In the genomic region with DNA sequence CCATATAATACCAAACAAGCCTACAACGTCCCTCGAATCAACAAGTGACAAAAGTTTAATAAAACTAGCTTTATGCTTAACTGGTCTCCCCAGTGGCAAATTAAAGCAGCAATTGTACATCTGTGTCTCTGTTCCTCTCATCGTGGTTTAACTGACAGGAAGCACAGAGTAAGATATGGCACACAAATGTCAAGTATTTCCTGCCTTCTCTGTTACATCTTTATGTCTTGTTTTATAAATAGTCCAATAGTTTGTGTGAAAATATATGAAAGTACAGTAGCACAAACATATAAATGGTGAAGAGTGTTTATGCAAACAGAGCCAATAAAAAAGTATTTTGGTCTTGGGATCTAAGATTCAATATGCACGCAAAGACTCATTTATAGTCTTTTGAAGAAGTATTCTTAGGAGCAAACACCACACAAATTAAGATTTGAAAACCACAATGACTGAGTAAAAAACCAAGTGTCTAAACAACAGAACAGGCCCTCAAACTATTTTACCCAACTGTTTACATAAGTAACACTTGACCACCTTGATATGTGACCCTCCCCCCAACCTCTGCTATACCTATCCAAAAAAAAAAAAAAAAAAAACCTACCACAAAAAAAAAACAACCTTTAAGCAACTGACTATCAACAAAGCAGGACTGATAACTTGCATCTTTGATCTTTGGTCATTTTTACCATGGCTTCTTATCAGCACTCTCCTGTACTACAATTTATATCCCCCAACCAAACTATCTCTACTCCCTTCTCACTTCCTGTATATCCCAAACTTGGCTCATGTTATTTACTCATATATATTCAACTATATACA, we compare ENCODE assay signal across 1 cellular context.
TF ChIP-seq lines count a peak whose summit lies in the region.

No MANE protein-coding gene starts in this region.

TF ChIP-seq in GM12878, 131 proteins besides CTCF, POLR2A, EP300 and RAD21 (continues in another document):
- TF ChIP-seq, protein P1, sequence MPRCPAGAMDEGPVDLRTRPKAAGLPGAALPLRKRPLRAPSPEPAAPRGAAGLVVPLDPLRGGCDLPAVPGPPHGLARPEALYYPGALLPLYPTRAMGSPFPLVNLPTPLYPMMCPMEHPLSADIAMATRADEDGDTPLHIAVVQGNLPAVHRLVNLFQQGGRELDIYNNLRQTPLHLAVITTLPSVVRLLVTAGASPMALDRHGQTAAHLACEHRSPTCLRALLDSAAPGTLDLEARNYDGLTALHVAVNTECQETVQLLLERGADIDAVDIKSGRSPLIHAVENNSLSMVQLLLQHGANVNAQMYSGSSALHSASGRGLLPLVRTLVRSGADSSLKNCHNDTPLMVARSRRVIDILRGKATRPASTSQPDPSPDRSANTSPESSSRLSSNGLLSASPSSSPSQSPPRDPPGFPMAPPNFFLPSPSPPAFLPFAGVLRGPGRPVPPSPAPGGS (IDR thresholded peaks at IDR 0.05; ENCODE audit: borderline replicate concordance, insufficient read depth, low read depth, low read length, poor library complexity, severe bottlenecking), result no peak
- TF ChIP-seq GATAD2B (conservative IDR thresholded peaks at IDR 0.05; ENCODE audit: low read depth), result 0 out of 2 replicates have a peak, but pooled peaks have one; percentile 38
- TF ChIP-seq CBFB (IDR thresholded peaks at IDR 0.05; ENCODE audit: low read depth), result peak; percentile 61; the same call in 1 of the 2 replicates
- TF ChIP-seq TCF3 (IDR thresholded peaks at IDR 0.05; ENCODE audit: borderline replicate concordance, insufficient read depth, low read depth, low read length), result peak; percentile 84; the same call in 1 of the 2 replicates
- TF ChIP-seq CBX5 (IDR thresholded peaks at IDR 0.05; ENCODE audit: low read depth), result peak; percentile 91; the same call in 1 of the 2 replicates
- TF ChIP-seq CREB1 (IDR thresholded peaks at IDR 0.05; ENCODE audit: low read depth), result peak; percentile 48; the same call in 1 of the 2 replicates
- no peak for TF ChIP-seq ZNF622 (IDR thresholded peaks at IDR 0.05)
- TF ChIP-seq SMAD5 (IDR thresholded peaks at IDR 0.05; ENCODE audit: low read depth), result no peak
- peak; percentile 92 for TF ChIP-seq ZNF384 (IDR thresholded peaks at IDR 0.05; ENCODE audit: borderline replicate concordance, low read depth, low read length)
- TF ChIP-seq, protein P2, sequence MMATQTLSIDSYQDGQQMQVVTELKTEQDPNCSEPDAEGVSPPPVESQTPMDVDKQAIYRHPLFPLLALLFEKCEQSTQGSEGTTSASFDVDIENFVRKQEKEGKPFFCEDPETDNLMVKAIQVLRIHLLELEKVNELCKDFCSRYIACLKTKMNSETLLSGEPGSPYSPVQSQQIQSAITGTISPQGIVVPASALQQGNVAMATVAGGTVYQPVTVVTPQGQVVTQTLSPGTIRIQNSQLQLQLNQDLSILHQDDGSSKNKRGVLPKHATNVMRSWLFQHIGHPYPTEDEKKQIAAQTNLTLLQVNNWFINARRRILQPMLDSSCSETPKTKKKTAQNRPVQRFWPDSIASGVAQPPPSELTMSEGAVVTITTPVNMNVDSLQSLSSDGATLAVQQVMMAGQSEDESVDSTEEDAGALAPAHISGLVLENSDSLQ (IDR thresholded peaks at IDR 0.05), result peak; percentile 86
- TF ChIP-seq, protein P3, sequence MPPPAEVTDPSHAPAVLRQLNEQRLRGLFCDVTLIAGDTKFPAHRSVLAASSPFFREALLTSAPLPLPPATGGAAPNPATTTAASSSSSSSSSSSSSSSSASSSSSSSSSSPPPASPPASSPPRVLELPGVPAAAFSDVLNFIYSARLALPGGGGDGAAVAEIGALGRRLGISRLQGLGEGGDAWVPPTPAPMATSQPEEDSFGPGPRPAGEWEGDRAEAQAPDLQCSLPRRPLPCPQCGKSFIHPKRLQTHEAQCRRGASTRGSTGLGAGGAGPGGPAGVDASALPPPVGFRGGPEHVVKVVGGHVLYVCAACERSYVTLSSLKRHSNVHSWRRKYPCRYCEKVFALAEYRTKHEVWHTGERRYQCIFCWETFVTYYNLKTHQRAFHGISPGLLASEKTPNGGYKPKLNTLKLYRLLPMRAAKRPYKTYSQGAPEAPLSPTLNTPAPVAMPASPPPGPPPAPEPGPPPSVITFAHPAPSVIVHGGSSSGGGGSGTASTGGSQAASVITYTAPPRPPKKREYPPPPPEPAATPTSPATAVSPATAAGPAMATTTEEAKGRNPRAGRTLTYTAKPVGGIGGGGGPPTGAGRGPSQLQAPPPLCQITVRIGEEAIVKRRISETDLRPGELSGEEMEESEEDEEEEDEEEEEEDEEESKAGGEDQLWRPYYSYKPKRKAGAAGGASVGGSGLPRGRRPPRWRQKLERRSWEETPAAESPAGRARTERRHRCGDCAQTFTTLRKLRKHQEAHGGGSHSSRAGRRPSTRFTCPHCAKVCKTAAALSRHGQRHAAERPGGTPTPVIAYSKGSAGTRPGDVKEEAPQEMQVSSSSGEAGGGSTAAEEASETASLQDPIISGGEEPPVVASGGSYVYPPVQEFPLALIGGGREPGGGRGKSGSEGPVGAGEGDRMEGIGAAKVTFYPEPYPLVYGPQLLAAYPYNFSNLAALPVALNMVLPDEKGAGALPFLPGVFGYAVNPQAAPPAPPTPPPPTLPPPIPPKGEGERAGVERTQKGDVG (CRISPR knock-in tag; IDR thresholded peaks at IDR 0.05), result no peak
- TF ChIP-seq NFIC (IDR thresholded peaks at IDR 0.05; ENCODE audit: low read depth, low read length), result peak; percentile 98
- peak; percentile 58 for TF ChIP-seq NR2F1 (conservative IDR thresholded peaks at IDR 0.05)
- peak; percentile 83 for TF ChIP-seq MEF2B (IDR thresholded peaks at IDR 0.05; ENCODE audit: partially characterized antibody, poor library complexity, severe bottlenecking)
- TF ChIP-seq, protein P4, sequence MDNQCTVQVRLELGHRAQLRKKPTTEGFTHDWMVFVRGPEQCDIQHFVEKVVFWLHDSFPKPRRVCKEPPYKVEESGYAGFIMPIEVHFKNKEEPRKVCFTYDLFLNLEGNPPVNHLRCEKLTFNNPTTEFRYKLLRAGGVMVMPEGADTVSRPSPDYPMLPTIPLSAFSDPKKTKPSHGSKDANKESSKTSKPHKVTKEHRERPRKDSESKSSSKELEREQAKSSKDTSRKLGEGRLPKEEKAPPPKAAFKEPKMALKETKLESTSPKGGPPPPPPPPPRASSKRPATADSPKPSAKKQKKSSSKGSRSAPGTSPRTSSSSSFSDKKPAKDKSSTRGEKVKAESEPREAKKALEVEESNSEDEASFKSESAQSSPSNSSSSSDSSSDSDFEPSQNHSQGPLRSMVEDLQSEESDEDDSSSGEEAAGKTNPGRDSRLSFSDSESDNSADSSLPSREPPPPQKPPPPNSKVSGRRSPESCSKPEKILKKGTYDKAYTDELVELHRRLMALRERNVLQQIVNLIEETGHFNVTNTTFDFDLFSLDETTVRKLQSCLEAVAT (IDR thresholded peaks at IDR 0.05), result peak; percentile 71
- TF ChIP-seq KLF5 (IDR thresholded peaks at IDR 0.05; ENCODE audit: partially characterized antibody), result peak; percentile 43
- TF ChIP-seq DPF2 (IDR thresholded peaks at IDR 0.05), result peak; percentile 65
- TF ChIP-seq TAF1 (IDR thresholded peaks at IDR 0.05; ENCODE audit: borderline replicate concordance, low read depth, low read length), result no peak
- TF ChIP-seq TCF7 (IDR thresholded peaks at IDR 0.05; ENCODE audit: borderline replicate concordance), result peak; percentile 74
- TF ChIP-seq, protein P5, sequence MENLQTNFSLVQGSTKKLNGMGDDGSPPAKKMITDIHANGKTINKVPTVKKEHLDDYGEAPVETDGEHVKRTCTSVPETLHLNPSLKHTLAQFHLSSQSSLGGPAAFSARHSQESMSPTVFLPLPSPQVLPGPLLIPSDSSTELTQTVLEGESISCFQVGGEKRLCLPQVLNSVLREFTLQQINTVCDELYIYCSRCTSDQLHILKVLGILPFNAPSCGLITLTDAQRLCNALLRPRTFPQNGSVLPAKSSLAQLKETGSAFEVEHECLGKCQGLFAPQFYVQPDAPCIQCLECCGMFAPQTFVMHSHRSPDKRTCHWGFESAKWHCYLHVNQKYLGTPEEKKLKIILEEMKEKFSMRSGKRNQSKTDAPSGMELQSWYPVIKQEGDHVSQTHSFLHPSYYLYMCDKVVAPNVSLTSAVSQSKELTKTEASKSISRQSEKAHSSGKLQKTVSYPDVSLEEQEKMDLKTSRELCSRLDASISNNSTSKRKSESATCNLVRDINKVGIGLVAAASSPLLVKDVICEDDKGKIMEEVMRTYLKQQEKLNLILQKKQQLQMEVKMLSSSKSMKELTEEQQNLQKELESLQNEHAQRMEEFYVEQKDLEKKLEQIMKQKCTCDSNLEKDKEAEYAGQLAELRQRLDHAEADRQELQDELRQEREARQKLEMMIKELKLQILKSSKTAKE (IDR thresholded peaks at IDR 0.05; ENCODE audit: low read depth, poor library complexity, severe bottlenecking), result peak; percentile 81
- TF ChIP-seq, protein P6, sequence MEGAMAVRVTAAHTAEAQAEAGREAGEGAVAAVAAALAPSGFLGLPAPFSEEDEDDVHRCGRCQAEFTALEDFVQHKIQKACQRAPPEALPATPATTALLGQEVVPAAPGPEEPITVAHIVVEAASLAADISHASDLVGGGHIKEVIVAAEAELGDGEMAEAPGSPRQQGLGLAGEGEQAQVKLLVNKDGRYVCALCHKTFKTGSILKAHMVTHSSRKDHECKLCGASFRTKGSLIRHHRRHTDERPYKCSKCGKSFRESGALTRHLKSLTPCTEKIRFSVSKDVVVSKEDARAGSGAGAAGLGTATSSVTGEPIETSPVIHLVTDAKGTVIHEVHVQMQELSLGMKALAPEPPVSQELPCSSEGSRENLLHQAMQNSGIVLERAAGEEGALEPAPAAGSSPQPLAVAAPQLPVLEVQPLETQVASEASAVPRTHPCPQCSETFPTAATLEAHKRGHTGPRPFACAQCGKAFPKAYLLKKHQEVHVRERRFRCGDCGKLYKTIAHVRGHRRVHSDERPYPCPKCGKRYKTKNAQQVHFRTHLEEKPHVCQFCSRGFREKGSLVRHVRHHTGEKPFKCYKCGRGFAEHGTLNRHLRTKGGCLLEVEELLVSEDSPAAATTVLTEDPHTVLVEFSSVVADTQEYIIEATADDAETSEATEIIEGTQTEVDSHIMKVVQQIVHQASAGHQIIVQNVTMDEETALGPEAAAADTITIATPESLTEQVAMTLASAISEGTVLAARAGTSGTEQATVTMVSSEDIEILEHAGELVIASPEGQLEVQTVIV (IDR thresholded peaks at IDR 0.05; ENCODE audit: borderline replicate concordance, partially characterized antibody), result no peak
- TF ChIP-seq EGR1 (IDR thresholded peaks at IDR 0.05; ENCODE audit: borderline replicate concordance in 1 of 2, low read depth in 2 of 2, low read length in 2 of 2), result no peak
- peak; percentile 51; the same call in 1 of the 2 replicates for TF ChIP-seq CHD2 (IDR thresholded peaks at IDR 0.05; ENCODE audit: borderline replicate concordance, low read depth, low read length)
- TF ChIP-seq, protein P7, sequence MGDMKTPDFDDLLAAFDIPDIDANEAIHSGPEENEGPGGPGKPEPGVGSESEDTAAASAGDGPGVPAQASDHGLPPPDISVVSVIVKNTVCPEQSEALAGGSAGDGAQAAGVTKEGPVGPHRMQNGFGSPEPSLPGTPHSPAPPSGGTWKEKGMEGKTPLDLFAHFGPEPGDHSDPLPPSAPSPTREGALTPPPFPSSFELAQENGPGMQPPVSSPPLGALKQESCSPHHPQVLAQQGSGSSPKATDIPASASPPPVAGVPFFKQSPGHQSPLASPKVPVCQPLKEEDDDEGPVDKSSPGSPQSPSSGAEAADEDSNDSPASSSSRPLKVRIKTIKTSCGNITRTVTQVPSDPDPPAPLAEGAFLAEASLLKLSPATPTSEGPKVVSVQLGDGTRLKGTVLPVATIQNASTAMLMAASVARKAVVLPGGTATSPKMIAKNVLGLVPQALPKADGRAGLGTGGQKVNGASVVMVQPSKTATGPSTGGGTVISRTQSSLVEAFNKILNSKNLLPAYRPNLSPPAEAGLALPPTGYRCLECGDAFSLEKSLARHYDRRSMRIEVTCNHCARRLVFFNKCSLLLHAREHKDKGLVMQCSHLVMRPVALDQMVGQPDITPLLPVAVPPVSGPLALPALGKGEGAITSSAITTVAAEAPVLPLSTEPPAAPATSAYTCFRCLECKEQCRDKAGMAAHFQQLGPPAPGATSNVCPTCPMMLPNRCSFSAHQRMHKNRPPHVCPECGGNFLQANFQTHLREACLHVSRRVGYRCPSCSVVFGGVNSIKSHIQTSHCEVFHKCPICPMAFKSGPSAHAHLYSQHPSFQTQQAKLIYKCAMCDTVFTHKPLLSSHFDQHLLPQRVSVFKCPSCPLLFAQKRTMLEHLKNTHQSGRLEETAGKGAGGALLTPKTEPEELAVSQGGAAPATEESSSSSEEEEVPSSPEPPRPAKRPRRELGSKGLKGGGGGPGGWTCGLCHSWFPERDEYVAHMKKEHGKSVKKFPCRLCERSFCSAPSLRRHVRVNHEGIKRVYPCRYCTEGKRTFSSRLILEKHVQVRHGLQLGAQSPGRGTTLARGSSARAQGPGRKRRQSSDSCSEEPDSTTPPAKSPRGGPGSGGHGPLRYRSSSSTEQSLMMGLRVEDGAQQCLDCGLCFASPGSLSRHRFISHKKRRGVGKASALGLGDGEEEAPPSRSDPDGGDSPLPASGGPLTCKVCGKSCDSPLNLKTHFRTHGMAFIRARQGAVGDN (IDR thresholded peaks at IDR 0.05), result peak; percentile 84
- TF ChIP-seq MXI1 (IDR thresholded peaks at IDR 0.05; ENCODE audit: low read depth, low read length), result no peak
- TF ChIP-seq BCL11A (IDR thresholded peaks at IDR 0.05; ENCODE audit: low read depth, low read length), result peak; percentile 80; the same call in 1 of the 2 replicates
- no peak for TF ChIP-seq SMARCA5 (IDR thresholded peaks at IDR 0.05)
- TF ChIP-seq, protein P8, sequence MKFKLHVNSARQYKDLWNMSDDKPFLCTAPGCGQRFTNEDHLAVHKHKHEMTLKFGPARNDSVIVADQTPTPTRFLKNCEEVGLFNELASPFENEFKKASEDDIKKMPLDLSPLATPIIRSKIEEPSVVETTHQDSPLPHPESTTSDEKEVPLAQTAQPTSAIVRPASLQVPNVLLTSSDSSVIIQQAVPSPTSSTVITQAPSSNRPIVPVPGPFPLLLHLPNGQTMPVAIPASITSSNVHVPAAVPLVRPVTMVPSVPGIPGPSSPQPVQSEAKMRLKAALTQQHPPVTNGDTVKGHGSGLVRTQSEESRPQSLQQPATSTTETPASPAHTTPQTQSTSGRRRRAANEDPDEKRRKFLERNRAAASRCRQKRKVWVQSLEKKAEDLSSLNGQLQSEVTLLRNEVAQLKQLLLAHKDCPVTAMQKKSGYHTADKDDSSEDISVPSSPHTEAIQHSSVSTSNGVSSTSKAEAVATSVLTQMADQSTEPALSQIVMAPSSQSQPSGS (IDR thresholded peaks at IDR 0.05; ENCODE audit: low read length), result peak; percentile 89
- TF ChIP-seq MTA3 (IDR thresholded peaks at IDR 0.05; ENCODE audit: borderline replicate concordance, low read length), result peak; percentile 92; the same call in 1 of the 2 replicates
